In the genomic region with DNA sequence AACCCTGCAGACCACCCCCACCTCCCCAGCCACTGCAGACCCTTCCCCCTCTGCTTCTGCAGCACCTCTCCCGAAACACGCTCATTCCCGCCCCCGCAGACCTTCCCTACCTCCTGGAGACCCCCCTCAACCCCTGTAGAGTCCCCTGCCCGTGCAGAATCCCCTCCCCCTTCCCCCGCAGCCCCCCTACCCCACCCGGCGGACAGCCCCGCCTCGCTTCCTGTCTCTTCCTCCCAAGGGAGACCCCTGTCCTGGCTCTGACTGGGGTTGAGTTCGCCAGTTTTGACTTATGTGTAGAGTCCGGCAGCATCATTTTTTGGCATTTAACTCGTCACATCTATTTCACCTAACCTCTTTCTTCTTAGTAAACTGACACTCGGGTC, we compare ENCODE assay signal across 18 cellular contexts. TPM values are rescaled to one million over a fixed set of nuclear protein-coding genes. Genes with fewer than 3 reads are reported as not detected.
A peak's percentile ranks its signal among the peaks of the same experiment; 100 is the strongest.
DNase-seq lines count a peak whose midpoint lies in the region; ATAC-seq lines count a peak whose summit lies in the region.
"Had no signal": no experiment of that assay in that cellular context is flagged by ENCODE, and none has a peak within 500 bp of the region (broad histone marks: within the 10 kb centered on the region; RNA-seq: fewer than 3 reads in every experiment).

No MANE protein-coding gene starts in this region.

- no peak for ATAC-seq in activated T-helper 17 cell treated with anti-CD3 and anti-CD28 coated beads, Interleukin-2, amount 50 U/mL, for 72 hours (replicated peaks)
- ATAC-seq in naive B cell (ENCODE audit: low read depth in 2 of 2): no peak
- ATAC-seq: HepG2, PC-3 had no signal

- H3K9me3 Mint-ChIP-seq in activated CD4-positive, alpha-beta T cell treated with anti-CD3 and anti-CD28 coated beads, Interleukin-2, amount 10 ng/mL, durations not matched to agents 24 days and 14 days: no peaks in the 10 kb centered on the region
- no peaks in the 10 kb centered on the region for H3K9me3 Mint-ChIP-seq in activated T-helper 17 cell treated with anti-CD3 and anti-CD28 coated beads, Interleukin-2, amount 50 U/mL, for 72 hours
- H3K9me3 Mint-ChIP-seq in naive B cell: no peaks in the 10 kb centered on the region
- H3K9me3 Mint-ChIP-seq: CD8-positive, alpha-beta memory T cell had no signal

- no peaks in the 10 kb centered on the region for H3K27me3 Mint-ChIP-seq in activated CD4-positive, alpha-beta T cell treated with anti-CD3 and anti-CD28 coated beads, Interleukin-2, amount 10 ng/mL, durations not matched to agents 24 days and 14 days
- H3K27me3 Mint-ChIP-seq in activated T-helper 17 cell treated with anti-CD3 and anti-CD28 coated beads, Interleukin-2, amount 50 U/mL, for 72 hours: no peaks in the 10 kb centered on the region
- no peaks in the 10 kb centered on the region for H3K27me3 Mint-ChIP-seq in naive B cell
- H3K27me3 Mint-ChIP-seq: CD8-positive, alpha-beta memory T cell had no signal

- H3K27ac ChIP-seq in BLaER1 treated with 17β-estradiol and CSF1 and Interleukin-3, amounts not matched to agents 10 nM and 100 nM: peak overlapping the region in 9 of 11 experiments; percentile 28 to 100 (median 99); a peak in 17 of 22 replicates
- no peak overlapping the region for H3K27ac ChIP-seq in SJCRH30
- H3K27ac ChIP-seq: 22Rv1, KMS-11 had no signal

- peaks cover 2 to 97% (median 92%) of the 10 kb centered on the region in 11 experiments; a peak in 21 of 22 replicates for H3K36me3 ChIP-seq in BLaER1 treated with 17β-estradiol and CSF1 and Interleukin-3, amounts not matched to agents 10 nM and 100 nM
- no peaks in the 10 kb centered on the region for H3K36me3 ChIP-seq in SJCRH30

- no peaks in the 10 kb centered on the region for H3K27me3 ChIP-seq in BLaER1 treated with 17β-estradiol and CSF1 and Interleukin-3, amounts not matched to agents 10 nM and 100 nM
- no peaks in the 10 kb centered on the region for H3K27me3 ChIP-seq in SJCRH30

- H4K20me1 ChIP-seq in BLaER1 treated with 17β-estradiol and CSF1 and Interleukin-3, amounts not matched to agents 10 nM and 100 nM: peaks cover 0 to 7% (median 0%) of the 10 kb centered on the region in 11 experiments; a peak in 1 of 22 replicates

- peak overlapping the region; percentile 66 to 99 (median 94); a peak in 21 of 22 replicates for H3K4me2 ChIP-seq in BLaER1 treated with 17β-estradiol and CSF1 and Interleukin-3, amounts not matched to agents 10 nM and 100 nM
- H3K4me2 ChIP-seq: KMS-11 had no signal

- H3K4me1 ChIP-seq in BLaER1 treated with 17β-estradiol and CSF1 and Interleukin-3, amounts not matched to agents 10 nM and 100 nM: peaks cover 53 to 94% (median 80%) of the 10 kb centered on the region in 10 experiments
- no peaks in the 10 kb centered on the region for H3K4me1 ChIP-seq in SJCRH30

- peak overlapping the region in 7 of 10 experiments; percentile 53 to 60 (median 55); a peak in 14 of 20 replicates for H3K4me3 ChIP-seq in BLaER1 treated with 17β-estradiol and CSF1 and Interleukin-3, amounts not matched to agents 10 nM and 100 nM
- no peak overlapping the region for H3K4me3 ChIP-seq in SJCRH30

- H3K4me3 Mint-ChIP-seq in activated CD4-positive, alpha-beta T cell treated with anti-CD3 and anti-CD28 coated beads, Interleukin-2, amount 10 ng/mL, durations not matched to agents 24 days and 14 days: no peak overlapping the region
- H3K4me3 Mint-ChIP-seq in activated T-helper 17 cell treated with anti-CD3 and anti-CD28 coated beads, Interleukin-2, amount 50 U/mL, for 72 hours: no peak overlapping the region
- no peak overlapping the region for H3K4me3 Mint-ChIP-seq in naive B cell
- H3K4me3 Mint-ChIP-seq: CD8-positive, alpha-beta memory T cell had no signal

- peaks cover 34% of the 10 kb centered on the region for H3K4me1 Mint-ChIP-seq in activated CD4-positive, alpha-beta T cell treated with anti-CD3 and anti-CD28 coated beads, Interleukin-2, amount 10 ng/mL, durations not matched to agents 24 days and 14 days
- H3K4me1 Mint-ChIP-seq in activated T-helper 17 cell treated with anti-CD3 and anti-CD28 coated beads, Interleukin-2, amount 50 U/mL, for 72 hours: peaks cover 22% of the 10 kb centered on the region
- H3K4me1 Mint-ChIP-seq in naive B cell: peaks cover 26 to 30% (median 28%) of the 10 kb centered on the region in 3 donors

- H3K9me3 ChIP-seq in BLaER1 treated with 17β-estradiol and CSF1 and Interleukin-3, amounts not matched to agents 10 nM and 100 nM (replicated peaks in 1 of 11): peaks cover 0 to 4% (median 0%) of the 10 kb centered on the region in 11 experiments; a peak in 4 of 22 replicates
- no peaks in the 10 kb centered on the region for H3K9me3 ChIP-seq in SJCRH30 (replicated peaks)

- intact Hi-C loops in activated CD4-positive, alpha-beta T cell treated with anti-CD3 and anti-CD28 coated beads, Interleukin-2, amount 10 ng/mL, durations not matched to agents 24 days and 14 days (cut with micrococcal nuclease): no loop called here

- H3K36me3 Mint-ChIP-seq in activated CD4-positive, alpha-beta T cell treated with anti-CD3 and anti-CD28 coated beads, Interleukin-2, amount 10 ng/mL, durations not matched to agents 24 days and 14 days (ENCODE audit: low read depth): peaks cover 13% of the 10 kb centered on the region
- H3K36me3 Mint-ChIP-seq in activated T-helper 17 cell treated with anti-CD3 and anti-CD28 coated beads, Interleukin-2, amount 50 U/mL, for 72 hours (ENCODE audit: low read depth): no peaks in the 10 kb centered on the region
- peaks cover 14 to 44% of the 10 kb centered on the region in 2 donors for H3K36me3 Mint-ChIP-seq in naive B cell
- H3K36me3 Mint-ChIP-seq: CD8-positive, alpha-beta memory T cell had no signal

- peak overlapping the region in 8 of 11 experiments; percentile 53 to 100 (median 70); a peak in 17 of 22 replicates for H3K9ac ChIP-seq in BLaER1 treated with 17β-estradiol and CSF1 and Interleukin-3, amounts not matched to agents 10 nM and 100 nM
- H3K9ac ChIP-seq: KMS-11 had no signal

- no peak overlapping the region for H3K27ac Mint-ChIP-seq in activated CD4-positive, alpha-beta T cell treated with anti-CD3 and anti-CD28 coated beads, Interleukin-2, amount 10 ng/mL, durations not matched to agents 24 days and 14 days
- peak overlapping the region; percentile 48 for H3K27ac Mint-ChIP-seq in activated T-helper 17 cell treated with anti-CD3 and anti-CD28 coated beads, Interleukin-2, amount 50 U/mL, for 72 hours
- peak overlapping the region in 4 of 6 donors; percentile 28 to 92 (median 72) for H3K27ac Mint-ChIP-seq in naive B cell

- DNase-seq in activated CD4-positive, alpha-beta T cell treated with anti-CD3 and anti-CD28 coated beads, Interleukin-2, amount 10 ng/mL, durations not matched to agents 24 days and 14 days: peak; percentile 21
- no peak for DNase-seq in activated CD4-positive, alpha-beta T cell treated with anti-CD3 and anti-CD28 coated beads, Interleukin-2, amount 50 U/mL, for 1 hour
- no peak for DNase-seq in naive B cell
- no peak for DNase-seq in NCI-H1092 (lab: John Stamatoyannopoulos, UW)
- DNase-seq in GM19238 (ENCODE audit: insufficient read length, low spot score): no peak
- DNase-seq in SJCRH30: no peak
- DNase-seq: CD8-positive, alpha-beta memory T cell; NCI-H1417 treated with DMSO at 0.1 percent for 48 hours; NCI-H1930; NCI-H226; NCI-H524 treated with DMSO at 0.1 percent for 48 hours; PC-3; RPMI8226 had no signal

RNA-seq across cellular contexts. Expression of a gene that starts 53.9 kb away (rescaled TPM):
- 1.0 and 2.4 TPM in 2 replicates for total RNA-seq in activated CD4-positive, alpha-beta T cell treated with anti-CD3 and anti-CD28 coated beads, Interleukin-2, amount 10 ng/mL, durations not matched to agents 24 days and 14 days
- total RNA-seq in activated T-helper 17 cell treated with anti-CD3 and anti-CD28 coated beads, Interleukin-2, amount 50 U/mL, for 72 hours: 1 to 10 TPM; 4.0 to 7.9 TPM
- 100 to 1,000 TPM; 120 to 202 (median 153) TPM for polyA plus RNA-seq in naive B cell (ENCODE audit: low read depth in 6 of 6)
- not detected in 2 replicates for total RNA-seq in SJCRH30 (2014; rRNA removed; shearing (Covaris generic))
- total RNA-seq: HepG2 had no signal
